In the genomic region with DNA sequence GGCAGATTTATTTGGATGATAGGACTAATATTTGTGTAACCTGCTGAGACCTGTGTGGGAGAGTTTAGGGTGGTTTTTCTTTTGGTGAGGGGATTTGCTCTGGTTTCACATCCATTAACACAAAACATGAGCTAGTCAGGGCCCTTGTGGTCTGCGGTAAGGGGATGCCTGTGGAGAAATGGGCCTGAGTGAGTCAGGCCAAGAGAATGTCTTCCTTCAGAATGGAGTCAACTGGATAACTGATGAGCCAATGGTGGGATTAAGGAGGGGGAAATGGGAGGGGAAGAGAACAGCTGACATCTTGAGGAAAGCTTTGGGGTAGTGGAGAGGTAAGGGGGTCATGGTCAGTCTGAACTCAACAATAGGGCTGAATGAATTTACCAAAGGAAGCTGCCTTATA, we compare ENCODE assay signal across 14 cellular contexts. TPM values are rescaled to one million over a fixed set of nuclear protein-coding genes. Genes with fewer than 3 reads are reported as not detected.
A peak's percentile ranks its signal among the peaks of the same experiment; 100 is the strongest.
DNase-seq lines count a peak whose midpoint lies in the region; ATAC-seq and TF ChIP-seq lines count a peak whose summit lies in the region.
"Had no signal": no experiment of that assay in that cellular context is flagged by ENCODE, and none has a peak within 500 bp of the region (broad histone marks: within the 10 kb centered on the region; RNA-seq: fewer than 3 reads in every experiment).

No MANE protein-coding gene starts in this region.

- in situ Hi-C loops in IMR-90 (cut with MboI; ENCODE audit: low sequenced_read_pairs), result no loop called here

- BruUV-seq in IMR-90 (replicated peaks; lab: Mats Ljungman, UMichigan), result no TSS peak

- ATAC-seq in IMR-90 (ENCODE audit: low read depth) (peak; percentile 89), GM18909 (IDR thresholded peaks at IDR 0.05; ENCODE audit: poor library complexity, unreplicated experiment) (no peak)

- H3K4me2 ChIP-seq in IMR-90 (ENCODE audit: low read depth, low read length), result no peak overlapping the region

- TF ChIP-seq RAD21 in IMR-90 (IDR thresholded peaks at IDR 0.05; ENCODE audit: low read length), result no peak

- no peak overlapping the region for H3K4me3 ChIP-seq in AG04450 (ENCODE audit: low read depth, low read length)
- no peak overlapping the region for H3K4me3 ChIP-seq in IMR-90 (ENCODE audit: insufficient read depth, low read depth, low read length)
- no peak overlapping the region for H3K4me3 ChIP-seq in thyroid gland (replicated peaks in 1 of 3)
- no peak overlapping the region for H3K4me3 ChIP-seq in CD8-positive, alpha-beta memory T cell (ENCODE audit: low read length)
- H3K4me3 ChIP-seq: lung, right atrium auricular region had no signal

- H2BK120ac ChIP-seq in IMR-90 (ENCODE audit: low read depth, low read length), result peak overlapping the region; percentile 65

- H4K20me1 ChIP-seq in IMR-90 (ENCODE audit: insufficient read depth, low read length), result peaks cover 6% of the 10 kb centered on the region; the same call in 1 of the 2 replicates

- H2BK15ac ChIP-seq in IMR-90 (ENCODE audit: low read depth, low read length), result peak overlapping the region; percentile 28; the same call in 1 of the 3 replicates

- H3K4me1 Mint-ChIP-seq in CD8-positive, alpha-beta memory T cell, result no peaks in the 10 kb centered on the region

- POLR2A ChIA-PET in AG04450 (lab: Yijun Ruan, JAX) (interaction anchor here (0.6 to 2.5 kb wide), 11 partner anchors 8 to 1060 kb away, joined by 3 to 30 read pairs (median 5); a partner anchor contains a TSS), IMR-90 (lab: Charles Lee; ENCODE audit: unreplicated experiment) (interaction anchor here (0.8 kb wide), 1 partner anchor 10 kb away, joined by 3 read pairs; no protein-coding TSS in a partner anchor)
- POLR2A ChIA-PET in CD8-positive, alpha-beta memory T cell (lab: Charles Lee), result no interaction called here

- H2AFZ ChIP-seq in IMR-90 (replicated peaks; ENCODE audit: low read length, poor library complexity), result no peak overlapping the region

- TF ChIP-seq POLR2A in IMR-90 (IDR thresholded peaks at IDR 0.05; ENCODE audit: low read depth, low read length) (no peak), thyroid gland (IDR thresholded peaks at IDR 0.05) (no peak)

- no peaks in the 10 kb centered on the region for H3K27me3 Mint-ChIP-seq in CD8-positive, alpha-beta memory T cell

- H3K27me3 ChIP-seq in AG04450 (ENCODE audit: control insufficient read depth, insufficient read depth, low read length) (peaks cover 30% of the 10 kb centered on the region), IMR-90 (ENCODE audit: control insufficient read depth, insufficient read depth, low read length) (peaks cover 5% of the 10 kb centered on the region), thyroid gland (no peaks in the 10 kb centered on the region)
- no peaks in the 10 kb centered on the region for H3K27me3 ChIP-seq in CD8-positive, alpha-beta memory T cell (ENCODE audit: insufficient read depth, low read length, poor library complexity, severe bottlenecking)
- H3K27me3 ChIP-seq: right atrium auricular region had no signal

- peaks cover 20% of the 10 kb centered on the region for H3K9me1 ChIP-seq in IMR-90 (ENCODE audit: insufficient read depth, low read length)

- peak overlapping the region; percentile 34; the same call in 1 of the 2 replicates for H3K18ac ChIP-seq in IMR-90 (ENCODE audit: low read depth, low read length)

- peak overlapping the region; percentile 15 for H2BK5ac ChIP-seq in IMR-90 (ENCODE audit: low read depth, low read length, poor library complexity, severe bottlenecking)

- H3K27ac Mint-ChIP-seq in CD8-positive, alpha-beta memory T cell, result peak overlapping the region in 1 of 8 donors; percentile 54
- H3K27ac Mint-ChIP-seq: T-helper 1 cell treated with Interleukin-12 subunit alpha and Interleukin-12 subunit beta and Interleukin-4 antibody, amounts not matched to agents 30 μg/mL and 1 μg/mL, for 36 hours had no signal

- peak overlapping the region; percentile 54 for H2BK20ac ChIP-seq in IMR-90 (ENCODE audit: low read depth, low read length)

- WGBS in IMR-90 (ENCODE audit: extremely low coverage in 2 of 2, insufficient read length in 1 of 2), 2 experiments, result 0% methylated on average over 1 of the region's 1 CpG; no CpG with 5 or more reads in 1 of the 2 experiments
- 83 to 89% methylated on average over 1 of the region's 1 CpG for WGBS in thyroid gland, 2 donors

- H3K36me3 Mint-ChIP-seq in CD8-positive, alpha-beta memory T cell, result peaks cover 0 to 19% (median 7%) of the 10 kb centered on the region in 3 donors

- H3K9ac ChIP-seq in IMR-90 (ENCODE audit: low read depth, low read length), result no peak overlapping the region

- H2AK5ac ChIP-seq in IMR-90 (ENCODE audit: low read depth, low read length), result peak overlapping the region; percentile 50; the same call in 1 of the 2 replicates

- no peak overlapping the region for H2AK9ac ChIP-seq in IMR-90 (replicated peaks; ENCODE audit: low read depth, low read length, poor library complexity)

- peaks cover 24% of the 10 kb centered on the region for H3K4me1 ChIP-seq in IMR-90 (ENCODE audit: control insufficient read depth, insufficient read depth, low read length)
- H3K4me1 ChIP-seq in thyroid gland, result no peaks in the 10 kb centered on the region
- H3K4me1 ChIP-seq in CD8-positive, alpha-beta memory T cell (ENCODE audit: insufficient read depth, low read length), result no peaks in the 10 kb centered on the region

- CTCF ChIA-PET in AG04450 (lab: Charles Lee) (interaction anchor here (0.6 to 2.1 kb wide), 7 partner anchors 10 to 132 kb away, joined by 3 to 19 read pairs (median 4); no protein-coding TSS in a partner anchor), IMR-90 (lab: Yijun Ruan, JAX) (no interaction called here)
- CTCF ChIA-PET in CD8-positive, alpha-beta memory T cell (lab: Charles Lee), result interaction anchor here (0.9 kb wide), 1 partner anchor 193 kb away, joined by 3 read pairs; a partner anchor contains a TSS

- peak overlapping the region; percentile 14; the same call in 1 of the 2 replicates for H4K5ac ChIP-seq in IMR-90 (ENCODE audit: low read depth, low read length)

- H3K4ac ChIP-seq in IMR-90 (ENCODE audit: low read depth, low read length), result peak overlapping the region; percentile 67

- H3K79me1 ChIP-seq in IMR-90 (ENCODE audit: low read depth in 1 of 2, low read length in 2 of 2), result no peaks in the 10 kb centered on the region; a peak in 1 of 4 replicates

- H4K91ac ChIP-seq in IMR-90 (ENCODE audit: insufficient read depth, low read depth, low read length), result 0 out of 2 replicates have a peak overlapping the region, but pooled peaks have one; percentile 29

- H3K9me3 ChIP-seq in AG04450 (ENCODE audit: control insufficient read depth, insufficient read depth, low read length) (no peaks in the 10 kb centered on the region), IMR-90 (ENCODE audit: control insufficient read depth, insufficient read depth, low read length) (no peaks in the 10 kb centered on the region), thyroid gland (no peaks in the 10 kb centered on the region)
- H3K9me3 ChIP-seq in CD8-positive, alpha-beta memory T cell (ENCODE audit: low read length), result no peaks in the 10 kb centered on the region
- H3K9me3 ChIP-seq: right atrium auricular region had no signal

- H3K36me3 ChIP-seq in IMR-90 (ENCODE audit: control insufficient read depth, insufficient read depth, low read length) (peaks cover 12% of the 10 kb centered on the region), thyroid gland (peaks cover 5 to 6% of the 10 kb centered on the region in 2 donors)
- no peaks in the 10 kb centered on the region for H3K36me3 ChIP-seq in CD8-positive, alpha-beta memory T cell (ENCODE audit: insufficient read depth, low read length)

- intact Hi-C loops in IMR-90 (cut with micrococcal nuclease), result no loop called here
- intact Hi-C loops in thyroid gland (cut with DNase I), result no loop called here

- H3K4me3 Mint-ChIP-seq in CD8-positive, alpha-beta memory T cell, result no peak overlapping the region
- H3K4me3 Mint-ChIP-seq: T-helper 1 cell treated with Interleukin-12 subunit alpha and Interleukin-12 subunit beta and Interleukin-4 antibody, amounts not matched to agents 30 μg/mL and 1 μg/mL, for 36 hours had no signal

- TF ChIP-seq CTCF in AG04450 (IDR thresholded peaks at IDR 0.05; ENCODE audit: low read depth, low read length), result no peak
- no peak for TF ChIP-seq CTCF in IMR-90 (conservative IDR thresholded peaks at IDR 0.05; ENCODE audit: low read depth, low read length)
- TF ChIP-seq CTCF in thyroid gland (IDR thresholded peaks at IDR 0.05), result no peak

- H3K9me3 Mint-ChIP-seq in CD8-positive, alpha-beta memory T cell, result no peaks in the 10 kb centered on the region
- H3K9me3 Mint-ChIP-seq: T-helper 1 cell treated with Interleukin-12 subunit alpha and Interleukin-12 subunit beta and Interleukin-4 antibody, amounts not matched to agents 30 μg/mL and 1 μg/mL, for 36 hours had no signal

- H3K27ac ChIP-seq in AG04450 (ENCODE audit: low read depth, low read length) (peak overlapping the region; percentile 61), IMR-90 (ENCODE audit: insufficient read depth, low read length) (peak overlapping the region; percentile 22; the same call in 1 of the 2 replicates), thyroid gland (no peak overlapping the region)
- H3K27ac ChIP-seq in CD8-positive, alpha-beta memory T cell (ENCODE audit: low read depth, low read length), result no peak overlapping the region

- DNase-seq in AG04450 (ENCODE audit: low read depth, low spot score), result peak; percentile 86
- peak; percentile 96 for DNase-seq in IMR-90
- peak; percentile 91 for DNase-seq in brain pericyte (ENCODE audit: low read depth, low spot score)
- peak; percentile 96 for DNase-seq in kidney glomerular epithelial cell (lab: John Stamatoyannopoulos, UW)
- DNase-seq in NK-92 treated with Interleukin-12 subunit alpha and Interleukin-12 subunit beta, amount 100 ng/mL, for 24 hours (lab: John Stamatoyannopoulos, UW), result no peak
- no peak for DNase-seq in thyroid gland
- no peak for DNase-seq in CD8-positive, alpha-beta memory T cell
- DNase-seq: AML-193, anterior cingulate cortex, NCI-H510A treated with DMSO at 0.1 percent for 48 hours had no signal

- H4K8ac ChIP-seq in IMR-90 (ENCODE audit: low read depth in 2 of 2, low read length in 2 of 2), result peak overlapping the region in 1 of 2 experiments; percentile 26; a peak in 1 of 4 replicates

- 0 out of 2 replicates have a peak overlapping the region, but pooled peaks have one; percentile 40 for H3K23ac ChIP-seq in IMR-90 (ENCODE audit: low read depth, low read length)

- dilution Hi-C loops in IMR-90 (cut with HindIII; ENCODE audit: low sequenced_read_pairs, unreplicated experiment), result no loop called here

- no peak overlapping the region for H3K14ac ChIP-seq in IMR-90 (replicated peaks; ENCODE audit: low read depth, low read length)

- H3K56ac ChIP-seq in IMR-90 (ENCODE audit: extremely low read depth, insufficient read depth, low read length), result no peak overlapping the region

RNA-seq across cellular contexts. Expression of a gene that starts 13.9 kb away (rescaled TPM):
- polyA plus RNA-seq in AG04450 (2011; rRNA removed) (2.7 and 2.8 TPM in 2 replicates), IMR-90 (2012; rRNA removed) (0.50 TPM in 2 replicates)
- polyA minus RNA-seq in AG04450 (2011; rRNA and poly(A)+ RNA removed), result 3.8 and 4.2 TPM in 2 replicates
- total RNA-seq in IMR-90 (2012; rRNA removed) (0.54 and 0.56 TPM in 2 replicates), thyroid gland (1 to 10 TPM in 3 of 4 donors, under 1 TPM in 1; 0.78 to 2.6 (median 1.4) TPM)
- polyA plus RNA-seq in IMR-90 (2012; cell fraction: cytosol; rRNA removed), result 0.16 and 0.30 TPM in 2 replicates
- 3.6 and 4.1 TPM in 2 replicates for polyA plus RNA-seq in IMR-90 (2012; cell fraction: nucleus; rRNA removed; ENCODE audit: low replicate concordance)
- under 1 TPM; 0.09 to 0.13 TPM for total RNA-seq in CD8-positive, alpha-beta memory T cell
- polyA plus RNA-seq in CD8-positive, alpha-beta memory T cell, result 0.09 TPM

Comparison
In these comparisons a context has a peak if more than half of its experiments do, and no peak if none do; other contexts are left out.
1. DNase-seq: peak in AG04450 (single experiment), IMR-90 (single experiment), brain pericyte (single experiment) and kidney glomerular epithelial cell (single experiment); none in NK-92 treated with Interleukin-12 subunit alpha and Interleukin-12 subunit beta, amount 100 ng/mL, for 24 hours (single experiment), thyroid gland (0 of 2) and CD8-positive, alpha-beta memory T cell (0 of 5).
2. H3K27ac ChIP-seq: peak in AG04450 (single experiment) and IMR-90 (single experiment); none in thyroid gland (0 of 3) and CD8-positive, alpha-beta memory T cell (single experiment).